In the genomic region with DNA sequence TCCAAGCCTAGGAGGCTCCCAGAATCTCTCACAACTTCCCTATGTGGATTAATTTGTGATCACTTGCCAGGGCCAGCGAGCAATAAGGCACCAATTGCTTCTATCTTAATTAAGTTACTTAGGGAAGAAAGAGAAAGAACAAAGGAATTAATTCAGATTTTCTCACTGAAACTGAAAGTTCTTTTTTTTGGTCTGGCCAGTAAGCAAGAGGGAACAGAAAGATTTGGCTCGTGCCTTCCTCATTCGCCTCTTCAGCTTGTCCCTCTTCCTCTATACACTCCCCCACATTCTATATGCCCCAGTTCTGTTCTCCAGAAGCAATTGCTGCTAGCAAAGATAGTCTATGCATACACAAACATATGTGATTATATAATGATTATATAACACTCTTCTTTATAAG, we compare ENCODE assay signal across 11 cellular contexts. TPM values are rescaled to one million over a fixed set of nuclear protein-coding genes. Genes with fewer than 3 reads are reported as not detected.
A peak's percentile ranks its signal among the peaks of the same experiment; 100 is the strongest.
DNase-seq lines count a peak whose midpoint lies in the region; ATAC-seq and FAIRE-seq lines count a peak whose summit lies in the region.
"Had no signal": no experiment of that assay in that cellular context is flagged by ENCODE, and none has a peak within 500 bp of the region (broad histone marks: within the 10 kb centered on the region; RNA-seq: fewer than 3 reads in every experiment).

No MANE protein-coding gene starts in this region.

- H3K27me3 Mint-ChIP-seq in naive thymus-derived CD4-positive, alpha-beta T cell, result peaks cover 0 to 7% (median 0%) of the 10 kb centered on the region in 5 donors

- H3K36me3 ChIP-seq in naive thymus-derived CD4-positive, alpha-beta T cell (ENCODE audit: control insufficient read depth in 2 of 3, insufficient read depth in 3 of 3, low read length in 3 of 3), result no peaks in the 10 kb centered on the region
- no peaks in the 10 kb centered on the region for H3K36me3 ChIP-seq in H7 (replicated peaks; ENCODE audit: control insufficient read depth, insufficient read depth, low read length)

- no peak overlapping the region for H3K4me3 ChIP-seq in naive thymus-derived CD4-positive, alpha-beta T cell (ENCODE audit: low read length)
- H3K4me3 ChIP-seq in H7 (ENCODE audit: insufficient read depth, low read depth, low read length), result no peak overlapping the region

- no peaks in the 10 kb centered on the region for H3K27me3 ChIP-seq in naive thymus-derived CD4-positive, alpha-beta T cell (ENCODE audit: control insufficient read depth in 2 of 2, insufficient read depth in 2 of 2, low read length in 2 of 2)
- H3K27me3 ChIP-seq in H7 (ENCODE audit: control insufficient read depth, insufficient read depth, low read length), result no peaks in the 10 kb centered on the region

- H3K9me3 ChIP-seq in naive thymus-derived CD4-positive, alpha-beta T cell (ENCODE audit: control insufficient read depth in 2 of 3, low read length in 3 of 3), result no peaks in the 10 kb centered on the region

- peak; percentile 59 for ATAC-seq in HG02642 (IDR thresholded peaks at IDR 0.05; ENCODE audit: poor library complexity, unreplicated experiment)
- ATAC-seq in naive thymus-derived CD4-positive, alpha-beta T cell, result peak; percentile 60
- ATAC-seq: activated naive CD4-positive, alpha-beta T cell treated with anti-CD3 and anti-CD28 coated beads, Interleukin-2, amount 50 U/mL, for 72 hours had no signal

- POLR2A ChIA-PET in naive thymus-derived CD4-positive, alpha-beta T cell (lab: Charles Lee), result interaction anchor here (0.7 kb wide), 1 partner anchor 63 kb away, joined by 4 read pairs; no protein-coding TSS in a partner anchor

- H3K4me1 ChIP-seq in naive thymus-derived CD4-positive, alpha-beta T cell (ENCODE audit: control insufficient read depth in 2 of 2, insufficient read depth in 2 of 2, low read length in 2 of 2), result no peaks in the 10 kb centered on the region

- intact Hi-C loops in naive thymus-derived CD4-positive, alpha-beta T cell (cut with micrococcal nuclease), result loop anchor here in 1 of 2 donors (10.0 kb wide), 1 partner anchor 53 kb away; no protein-coding TSS in a partner anchor

- H3K27ac Mint-ChIP-seq in naive thymus-derived CD4-positive, alpha-beta T cell, result peak overlapping the region in 1 of 9 donors; percentile 43

- H3K9me3 Mint-ChIP-seq in naive thymus-derived CD4-positive, alpha-beta T cell, result peaks cover 0 to 1% (median 0%) of the 10 kb centered on the region in 11 donors
- H3K9me3 Mint-ChIP-seq: activated naive CD4-positive, alpha-beta T cell treated with anti-CD3 and anti-CD28 coated beads, Interleukin-2, amount 50 U/mL, for 72 hours had no signal

- H3K36me3 Mint-ChIP-seq in naive thymus-derived CD4-positive, alpha-beta T cell, result peaks cover 0 to 1% (median 0%) of the 10 kb centered on the region in 5 donors
- H3K36me3 Mint-ChIP-seq: activated naive CD4-positive, alpha-beta T cell treated with anti-CD3 and anti-CD28 coated beads, Interleukin-2, amount 50 U/mL, for 72 hours had no signal

- peak; percentile 82 for FAIRE-seq in GM18507 (lab: Jason Lieb, UNC)

- CTCF ChIA-PET in naive thymus-derived CD4-positive, alpha-beta T cell (lab: Charles Lee), result no interaction called here

- H3K27ac ChIP-seq in naive thymus-derived CD4-positive, alpha-beta T cell (ENCODE audit: low read depth, low read length), result no peak overlapping the region

- DNase-seq in GM18507 (ENCODE audit: extremely low spot score, insufficient read length, low read depth) (no peak), NOMO-1 treated with dmso at 0.1 percent for 144 hours (lab: John Stamatoyannopoulos, UW; ENCODE audit: unreplicated experiment) (peak; percentile 71), HUDEP-2 (lab: John Stamatoyannopoulos, UW; ENCODE audit: unreplicated experiment in 76 of 76) (no peak), ureter (ENCODE audit: low spot score) (no peak), DMS153 (lab: John Stamatoyannopoulos, UW) (no peak), H7 (no peak)
- no peak for DNase-seq in naive thymus-derived CD4-positive, alpha-beta T cell
- DNase-seq: DMS53, occipital lobe had no signal

- H3K4me1 Mint-ChIP-seq in naive thymus-derived CD4-positive, alpha-beta T cell, result peaks cover 0 to 26% (median 7%) of the 10 kb centered on the region in 7 donors

- no peak overlapping the region for H3K4me3 Mint-ChIP-seq in naive thymus-derived CD4-positive, alpha-beta T cell

RNA-seq across cellular contexts. Expression of gene MAP3K8, which starts 34.0 kb away (rescaled TPM):
- total RNA-seq in naive thymus-derived CD4-positive, alpha-beta T cell, result 100 to 1,000 TPM in 1 of 5 experiments, 10 to 100 TPM in 2, 1 to 10 TPM in 1, under 1 TPM in 1; 0.70 to 102 (median 31.2) TPM
- under 1 TPM in 1 of 2 donors, not detected in 1; 0.28 TPM for polyA plus RNA-seq in naive thymus-derived CD4-positive, alpha-beta T cell
- total RNA-seq in ureter, result 42.8 TPM
- 10.5 and 12.9 TPM in 2 replicates for total RNA-seq in H7 (2014; rRNA removed; shearing (Covaris generic))
